In the genomic region with DNA sequence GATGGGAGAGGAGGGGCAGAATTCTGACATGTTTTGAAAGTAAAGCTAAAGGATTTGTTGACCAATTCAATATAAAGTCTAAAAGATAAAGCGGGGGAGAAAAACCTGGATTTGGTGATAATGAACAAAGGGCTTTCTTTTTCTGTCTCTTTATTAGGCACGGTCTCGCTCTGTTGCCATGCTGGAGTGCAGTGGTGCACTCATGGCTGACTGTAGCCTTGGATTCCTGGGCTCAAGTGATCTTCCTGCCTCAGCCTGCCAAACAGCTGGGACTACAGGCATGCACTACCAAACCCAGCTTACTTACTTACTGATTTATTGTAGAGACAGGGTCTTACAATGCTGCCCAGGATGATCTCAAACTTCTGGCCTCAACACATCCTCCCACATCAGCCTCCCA, we compare ENCODE assay signal across 22 cellular contexts. TPM values are rescaled to one million over a fixed set of nuclear protein-coding genes. Genes with fewer than 3 reads are reported as not detected.
DNase-seq lines count a peak whose midpoint lies in the region; ATAC-seq, FAIRE-seq and TF ChIP-seq lines count a peak whose summit lies in the region.
"Had no signal": no experiment of that assay in that cellular context is flagged by ENCODE, and none has a peak within 500 bp of the region (broad histone marks: within the 10 kb centered on the region; RNA-seq: fewer than 3 reads in every experiment).

No MANE protein-coding gene starts in this region.

- peaks cover 7% of the 10 kb centered on the region for H3K9me3 Mint-ChIP-seq in activated T-helper 1 cell treated with anti-CD3 and anti-CD28 coated beads, Interleukin-12 subunit alpha, Interleukin-12 subunit beta, Interleukin-2, Interleukin-4 antibody, amounts not matched to agents 30 ng/mL and 10 ng/mL and 1 ng/mL, durations not matched to agents 14 hours and 24 hours and 36 hours
- H3K9me3 Mint-ChIP-seq in stimulated activated memory B cell treated with anti-CD40 and anti-IgM and Interleukin-4, amounts not matched to agents 10 μg/mL and 1 μg/mL and 100 μg/mL, for 72 hours: no peaks in the 10 kb centered on the region

- POLR2A ChIA-PET in HepG2 (lab: Yijun Ruan, JAX): interaction anchor here (3.8 kb wide), 1 partner anchor 13 kb away, joined by 15 read pairs; no protein-coding TSS in a partner anchor

- H3K4me2 ChIP-seq in HepG2 (ENCODE audit: low read depth, low read length): 0 out of 2 replicates have a peak overlapping the region, but pooled peaks have one; percentile 1
- H3K4me2 ChIP-seq in mesenchymal stem cell (ENCODE audit: low read length, poor library complexity, severe bottlenecking): no peak overlapping the region
- H3K4me2 ChIP-seq in neuronal stem cell (ENCODE audit: insufficient read depth, low read length, poor library complexity, severe bottlenecking): no peak overlapping the region

- H3K23ac ChIP-seq in mesenchymal stem cell (ENCODE audit: low read length in 2 of 2) (no peak overlapping the region), neuronal stem cell (ENCODE audit: low read depth, low read length, poor library complexity) (no peak overlapping the region)

- no peaks in the 10 kb centered on the region for H3K27me3 ChIP-seq in HepG2 (ENCODE audit: control insufficient read depth in 1 of 2, insufficient read depth in 2 of 2, low read length in 2 of 2)
- H3K27me3 ChIP-seq in right lobe of liver: no peaks in the 10 kb centered on the region
- H3K27me3 ChIP-seq in mesenchymal stem cell (ENCODE audit: control insufficient read depth in 1 of 2, insufficient read depth in 1 of 2, low read length in 2 of 2): no peaks in the 10 kb centered on the region
- no peaks in the 10 kb centered on the region for H3K27me3 ChIP-seq in neuronal stem cell (ENCODE audit: control insufficient read depth in 3 of 3, insufficient read depth in 3 of 3, low read depth in 1 of 3, low read length in 3 of 3)
- H3K27me3 ChIP-seq: breast epithelium, heart left ventricle, neutrophil, vagina had no signal

- H3K4ac ChIP-seq in mesenchymal stem cell (ENCODE audit: low read depth in 1 of 2, low read length in 2 of 2) (no peak overlapping the region), neuronal stem cell (ENCODE audit: low read length) (no peak overlapping the region)

- in situ Hi-C loops in HepG2 (cut with HindIII; ENCODE audit: extremely low pct_ligation_motif_present, low pct_unique_long_range_greater_than_20kb): no loop called here

- H2BK12ac ChIP-seq in mesenchymal stem cell (ENCODE audit: low read length in 2 of 2): no peak overlapping the region
- H2BK12ac ChIP-seq in neuronal stem cell (ENCODE audit: low read length): no peak overlapping the region

- H3K79me1 ChIP-seq in mesenchymal stem cell (replicated peaks; ENCODE audit: low read length, poor library complexity, severe bottlenecking): peaks cover 10% of the 10 kb centered on the region
- no peaks in the 10 kb centered on the region for H3K79me1 ChIP-seq in neuronal stem cell (ENCODE audit: low read depth, low read length)

- no peak overlapping the region for H3K4me3 ChIP-seq in HepG2 (replicated peaks in 1 of 3; ENCODE audit: insufficient read depth in 1 of 3, low read depth in 2 of 3, low read length in 3 of 3)
- no peak overlapping the region for H3K4me3 ChIP-seq in right lobe of liver
- H3K4me3 ChIP-seq in mesenchymal stem cell (ENCODE audit: insufficient read depth in 1 of 2, low read depth in 1 of 2, low read length in 2 of 2): no peak overlapping the region
- H3K4me3 ChIP-seq in neuronal stem cell (ENCODE audit: low read length in 2 of 2): no peak overlapping the region
- H3K4me3 ChIP-seq: breast epithelium, coronary artery, heart left ventricle, mucosa of descending colon, vagina had no signal

- H3K27ac ChIP-seq in HepG2 (ENCODE audit: extremely low read length, insufficient read depth, low read length): no peak overlapping the region
- H3K27ac ChIP-seq in right lobe of liver: no peak overlapping the region
- peak overlapping the region; percentile 60 for H3K27ac ChIP-seq in mesenchymal stem cell (ENCODE audit: low read length, poor library complexity, severe bottlenecking)
- no peak overlapping the region for H3K27ac ChIP-seq in neuronal stem cell (replicated peaks; ENCODE audit: low read length)
- H3K27ac ChIP-seq: breast epithelium, coronary artery, neutrophil, vagina, VCaP had no signal

- CTCF ChIA-PET in HepG2 (lab: Yijun Ruan, JAX; ENCODE audit: low intra/inter-chr PET ratio, low total read pairs): no interaction called here

- no peaks in the 10 kb centered on the region for H3K27me3 Mint-ChIP-seq in activated T-helper 1 cell treated with anti-CD3 and anti-CD28 coated beads, Interleukin-12 subunit alpha, Interleukin-12 subunit beta, Interleukin-2, Interleukin-4 antibody, amounts not matched to agents 30 ng/mL and 10 ng/mL and 1 ng/mL, durations not matched to agents 14 hours and 24 hours and 36 hours (ENCODE audit: insufficient read depth)
- no peaks in the 10 kb centered on the region for H3K27me3 Mint-ChIP-seq in stimulated activated memory B cell treated with anti-CD40 and anti-IgM and Interleukin-4, amounts not matched to agents 10 μg/mL and 1 μg/mL and 100 μg/mL, for 72 hours

- H2BK15ac ChIP-seq in mesenchymal stem cell (ENCODE audit: low read depth, poor library complexity, severe bottlenecking) (no peak overlapping the region), neuronal stem cell (ENCODE audit: low read length) (no peak overlapping the region)

- no peak overlapping the region for H3K18ac ChIP-seq in mesenchymal stem cell (ENCODE audit: low read depth in 1 of 2, low read length in 2 of 2)
- no peak overlapping the region for H3K18ac ChIP-seq in neuronal stem cell (ENCODE audit: low read length)

- H2AK5ac ChIP-seq in mesenchymal stem cell (ENCODE audit: low read length, severe bottlenecking) (peak overlapping the region; percentile 49), neuronal stem cell (ENCODE audit: low read depth, low read length) (no peak overlapping the region)

- H3K4me3 Mint-ChIP-seq in activated T-helper 1 cell treated with anti-CD3 and anti-CD28 coated beads, Interleukin-12 subunit alpha, Interleukin-12 subunit beta, Interleukin-2, Interleukin-4 antibody, amounts not matched to agents 30 ng/mL and 10 ng/mL and 1 ng/mL, durations not matched to agents 14 hours and 24 hours and 36 hours: peak overlapping the region; percentile 30
- H3K4me3 Mint-ChIP-seq in stimulated activated memory B cell treated with anti-CD40 and anti-IgM and Interleukin-4, amounts not matched to agents 10 μg/mL and 1 μg/mL and 100 μg/mL, for 72 hours: no peak overlapping the region

- no peak overlapping the region for H4K8ac ChIP-seq in mesenchymal stem cell (ENCODE audit: low read length)
- no peak overlapping the region for H4K8ac ChIP-seq in neuronal stem cell (ENCODE audit: low read depth, low read length)

- H2AFZ ChIP-seq in HepG2 (ENCODE audit: low read length): no peak overlapping the region
- H2AFZ ChIP-seq in mesenchymal stem cell (ENCODE audit: low read depth, low read length): no peak overlapping the region
- no peak overlapping the region for H2AFZ ChIP-seq in neuronal stem cell (ENCODE audit: low read length)

- H3K27ac Mint-ChIP-seq in activated T-helper 1 cell treated with anti-CD3 and anti-CD28 coated beads, Interleukin-12 subunit alpha, Interleukin-12 subunit beta, Interleukin-2, Interleukin-4 antibody, amounts not matched to agents 30 ng/mL and 10 ng/mL and 1 ng/mL, durations not matched to agents 14 hours and 24 hours and 36 hours: peak overlapping the region; percentile 29
- no peak overlapping the region for H3K27ac Mint-ChIP-seq in stimulated activated memory B cell treated with anti-CD40 and anti-IgM and Interleukin-4, amounts not matched to agents 10 μg/mL and 1 μg/mL and 100 μg/mL, for 72 hours

- H2BK5ac ChIP-seq in mesenchymal stem cell (ENCODE audit: low read depth, low read length, poor library complexity, severe bottlenecking) (no peak overlapping the region), neuronal stem cell (ENCODE audit: low read length) (no peak overlapping the region)

- DNase-seq in HepG2 (ENCODE audit: low spot score) (no peak), right lobe of liver (no peak), mesenchymal stem cell (no peak), neuronal stem cell (ENCODE audit: low spot score) (no peak), iPS-NIHi7 (ENCODE audit: extremely low spot score) (no peak), SKM-1 (lab: John Stamatoyannopoulos, UW; ENCODE audit: unreplicated experiment) (no peak)
- no peak for DNase-seq in activated T-helper 1 cell treated with anti-CD3 and anti-CD28 coated beads, Interleukin-12 subunit alpha, Interleukin-12 subunit beta, Interleukin-2, Interleukin-4 antibody, amounts not matched to agents 30 ng/mL and 10 ng/mL and 1 ng/mL, durations not matched to agents 14 hours and 24 hours and 36 hours (ENCODE audit: low spot score)
- DNase-seq: activated CD8-positive, alpha-beta memory T cell treated with anti-CD3 and anti-CD28 coated beads for 24 hours; EL; heart left ventricle; left ventricle myocardium superior; mucosa of descending colon; NCI-H1092; NK-92 treated with Interleukin-12 subunit alpha and Interleukin-12 subunit beta, amount 100 ng/mL, for 24 hours had no signal

- no peak for FAIRE-seq in HepG2 (lab: Jason Lieb, UNC)
- FAIRE-seq: endometrium, RCC 7860 had no signal

- TF ChIP-seq POLR2A in HepG2 (IDR thresholded peaks at IDR 0.05; ENCODE audit: insufficient read depth in 1 of 2, low read depth in 2 of 2, low read length in 2 of 2): no peak; a peak in 1 of 4 replicates
- TF ChIP-seq POLR2A in right lobe of liver (IDR thresholded peaks at IDR 0.05): no peak

- H4K20me1 ChIP-seq in HepG2 (ENCODE audit: insufficient read depth, low read length): peaks cover 44% of the 10 kb centered on the region

- no TSS peak for BruUV-seq in HepG2 (replicated peaks; lab: Mats Ljungman, UMichigan)

- peaks cover 61% of the 10 kb centered on the region for H3K4me1 ChIP-seq in HepG2 (ENCODE audit: insufficient read depth, low read length)
- H3K4me1 ChIP-seq in right lobe of liver: peaks cover 0 to 21% (median 8%) of the 10 kb centered on the region in 4 donors
- peaks cover 11% of the 10 kb centered on the region for H3K4me1 ChIP-seq in mesenchymal stem cell (ENCODE audit: control insufficient read depth, insufficient read depth, low read depth, low read length)
- peaks cover 0 to 3% of the 10 kb centered on the region in 2 donors for H3K4me1 ChIP-seq in neuronal stem cell (ENCODE audit: control insufficient read depth in 2 of 2, insufficient read depth in 1 of 2, low read depth in 1 of 2, low read length in 2 of 2)

- no peak for TF ChIP-seq RAD21 in HepG2 (CRISPR knock-in tag; IDR thresholded peaks at IDR 0.05)

- peaks cover 86% of the 10 kb centered on the region for H3K4me1 Mint-ChIP-seq in activated T-helper 1 cell treated with anti-CD3 and anti-CD28 coated beads, Interleukin-12 subunit alpha, Interleukin-12 subunit beta, Interleukin-2, Interleukin-4 antibody, amounts not matched to agents 30 ng/mL and 10 ng/mL and 1 ng/mL, durations not matched to agents 14 hours and 24 hours and 36 hours (ENCODE audit: low read depth)
- peaks cover 13% of the 10 kb centered on the region for H3K4me1 Mint-ChIP-seq in stimulated activated memory B cell treated with anti-CD40 and anti-IgM and Interleukin-4, amounts not matched to agents 10 μg/mL and 1 μg/mL and 100 μg/mL, for 72 hours

- 98% methylated on average over 3 of the region's 3 CpGs for WGBS in HepG2 (ENCODE audit: low lambda C conversion rate)
- 100% methylated on average over 2 of the region's 3 CpGs for WGBS in right lobe of liver (ENCODE audit: insufficient coverage, low coverage, low lambda C conversion rate, missing lambda C conversion rate)
- WGBS in mesenchymal stem cell: 100% methylated on average over 3 of the region's 3 CpGs
- WGBS in neuronal stem cell (ENCODE audit: extremely low coverage in 2 of 2, insufficient read length in 2 of 2, insufficient replicate concordance in 1 of 2), 2 donors: no CpG with 5 or more reads among the region's 3 CpGs

- peaks cover 94% of the 10 kb centered on the region for H3K79me2 ChIP-seq in HepG2 (ENCODE audit: insufficient read depth, low read length)

- H2BK120ac ChIP-seq in mesenchymal stem cell (ENCODE audit: low read depth, low read length): no peak overlapping the region
- no peak overlapping the region for H2BK120ac ChIP-seq in neuronal stem cell (ENCODE audit: low read depth, low read length)

- H3K9ac ChIP-seq in HepG2 (ENCODE audit: insufficient read depth, low read depth, low read length) (no peak overlapping the region), mesenchymal stem cell (ENCODE audit: low read length) (no peak overlapping the region), neuronal stem cell (ENCODE audit: low read depth, low read length, poor library complexity) (no peak overlapping the region)

- H3K14ac ChIP-seq in mesenchymal stem cell (ENCODE audit: low read length in 2 of 2) (no peak overlapping the region), neuronal stem cell (ENCODE audit: low read length) (no peak overlapping the region)

- TF ChIP-seq EP300 in HepG2 (IDR thresholded peaks at IDR 0.05; ENCODE audit: low read depth in 2 of 2, low read length in 2 of 2) (no peak), HepG2 (CRISPR knock-in tag; IDR thresholded peaks at IDR 0.05; ENCODE audit: borderline replicate concordance) (no peak)

- TF ChIP-seq CTCF in HepG2 (CRISPR knock-in tag; IDR thresholded peaks at IDR 0.05): no peak
- no peak for TF ChIP-seq CTCF in right lobe of liver (IDR thresholded peaks at IDR 0.05)

- H3K36me3 ChIP-seq in HepG2 (replicated peaks in 1 of 2; ENCODE audit: control insufficient read depth in 1 of 2, insufficient read depth in 2 of 2, low read length in 2 of 2) (peaks cover 22 to 59% of the 10 kb centered on the region in 2 experiments), right lobe of liver (peaks cover 0 to 25% (median 2%) of the 10 kb centered on the region in 4 donors), mesenchymal stem cell (ENCODE audit: control insufficient read depth in 1 of 2, insufficient read depth in 2 of 2, low read depth in 1 of 2, low read length in 2 of 2) (peaks cover 13 to 41% of the 10 kb centered on the region in 2 experiments), neuronal stem cell (replicated peaks in 1 of 2; ENCODE audit: control insufficient read depth in 2 of 2, insufficient read depth in 2 of 2, low read length in 2 of 2) (peaks cover 4 to 29% of the 10 kb centered on the region in 2 donors)
- H3K36me3 ChIP-seq: breast epithelium had no signal

- intact Hi-C loops in HepG2 (cut with micrococcal nuclease; ENCODE audit: unreplicated experiment) (no loop called here), right lobe of liver (cut with DNase I) (no loop called here)
- intact Hi-C loops in activated T-helper 1 cell treated with anti-CD3 and anti-CD28 coated beads, Interleukin-12 subunit alpha, Interleukin-12 subunit beta, Interleukin-2, Interleukin-4 antibody, amounts not matched to agents 30 ng/mL and 10 ng/mL and 1 ng/mL, durations not matched to agents 14 hours and 24 hours and 36 hours (cut with micrococcal nuclease): no loop called here

- ATAC-seq in HepG2 (no peak), right lobe of liver (no peak)
- no peak for ATAC-seq in stimulated activated memory B cell treated with anti-CD40 and anti-IgM and Interleukin-4, amounts not matched to agents 10 μg/mL and 1 μg/mL and 100 μg/mL, for 72 hours
- ATAC-seq: heart left ventricle, left ventricle myocardium superior, mucosa of descending colon had no signal

- H3K9me3 ChIP-seq in HepG2 (ENCODE audit: low read length): no peaks in the 10 kb centered on the region
- H3K9me3 ChIP-seq in right lobe of liver: no peaks in the 10 kb centered on the region
- H3K9me3 ChIP-seq in mesenchymal stem cell (ENCODE audit: control insufficient read depth, low read length): no peaks in the 10 kb centered on the region
- no peaks in the 10 kb centered on the region for H3K9me3 ChIP-seq in neuronal stem cell (replicated peaks in 1 of 2; ENCODE audit: control insufficient read depth in 2 of 2, insufficient read depth in 1 of 2, low read depth in 1 of 2, low read length in 2 of 2)
- H3K9me3 ChIP-seq: breast epithelium, heart left ventricle, mucosa of descending colon, neutrophil, vagina had no signal

- H4K91ac ChIP-seq in mesenchymal stem cell (ENCODE audit: low read length): no peak overlapping the region
- H4K91ac ChIP-seq in neuronal stem cell (ENCODE audit: low read depth, low read length, poor library complexity): no peak overlapping the region

- H3K36me3 Mint-ChIP-seq in activated T-helper 1 cell treated with anti-CD3 and anti-CD28 coated beads, Interleukin-12 subunit alpha, Interleukin-12 subunit beta, Interleukin-2, Interleukin-4 antibody, amounts not matched to agents 30 ng/mL and 10 ng/mL and 1 ng/mL, durations not matched to agents 14 hours and 24 hours and 36 hours (ENCODE audit: low read depth): peaks cover 53% of the 10 kb centered on the region
- H3K36me3 Mint-ChIP-seq in stimulated activated memory B cell treated with anti-CD40 and anti-IgM and Interleukin-4, amounts not matched to agents 10 μg/mL and 1 μg/mL and 100 μg/mL, for 72 hours: peaks cover 34% of the 10 kb centered on the region

RNA-seq across cellular contexts. Expression of gene CDR2, which starts 7.5 kb away (rescaled TPM):
- total RNA-seq in HepG2 (2016; rRNA removed; fragmentation: Illumina TruSeq; extraction: Trizol) (59.0 and 76.7 TPM in 2 replicates), right lobe of liver (10 to 100 TPM in 5 of 6 experiments, 1 to 10 TPM in 1; 8.2 to 16.8 (median 14.2) TPM)
- total RNA-seq in HepG2 (2016; cell fraction: cytosol; rRNA removed; fragmentation: Illumina TruSeq; extraction: Trizol; ENCODE audit: low read depth): 20.7 and 23.8 TPM in 2 replicates
- total RNA-seq in HepG2 (2016; cell fraction: insoluble cytoplasmic fraction; rRNA removed; fragmentation: Illumina TruSeq; extraction: Trizol): 60.0 and 73.9 TPM in 2 replicates
- 44.0 and 46.8 TPM in 2 replicates for total RNA-seq in HepG2 (2016; cell fraction: membrane; rRNA removed; fragmentation: Illumina TruSeq; extraction: Trizol)
- total RNA-seq in HepG2 (2016; cell fraction: nucleus; rRNA removed; fragmentation: Illumina TruSeq; extraction: Trizol): 34.8 and 41.9 TPM in 2 replicates
- 67.5 and 78.9 TPM in 2 replicates for polyA plus RNA-seq in HepG2 (2011; rRNA removed)
- 60.0 and 71.4 TPM in 2 replicates for polyA plus RNA-seq in HepG2 (2011; cell fraction: cytosol; rRNA removed)
- polyA plus RNA-seq in HepG2 (2011; cell fraction: nucleus; rRNA removed): 32.2 and 35.4 TPM in 2 replicates
- polyA plus RNA-seq in HepG2 (2012): 42.9 and 53.6 TPM in 2 replicates
- 9.2 and 11.4 TPM in 2 replicates for polyA plus RNA-seq in HepG2 (2016; cell fraction: cytosol; fragmentation: Illumina TruSeq; extraction: Trizol; ENCODE audit: low read depth)
- 89.8 and 91.4 TPM in 2 replicates for polyA plus RNA-seq in HepG2 (2016; cell fraction: insoluble cytoplasmic fraction; fragmentation: Illumina TruSeq; extraction: Trizol; ENCODE audit: low read depth)
- polyA plus RNA-seq in HepG2 (2016; cell fraction: membrane; fragmentation: Illumina TruSeq; extraction: Trizol; ENCODE audit: low read depth): 27.9 and 34.0 TPM in 2 replicates
- polyA plus RNA-seq in HepG2 (2016; cell fraction: nucleus; fragmentation: Illumina TruSeq; extraction: Trizol; ENCODE audit: insufficient read depth, low read depth): 73.8 and 74.1 TPM in 2 replicates
- polyA minus RNA-seq in HepG2 (2011; rRNA and poly(A)+ RNA removed; ENCODE audit: low replicate concordance): 12.4 and 45.2 TPM in 2 replicates
- 55.0 and 56.7 TPM in 2 replicates for polyA minus RNA-seq in HepG2 (2011; cell fraction: cytosol; rRNA and poly(A)+ RNA removed)
- polyA minus RNA-seq in HepG2 (2011; cell fraction: nucleus; rRNA and poly(A)+ RNA removed): 52.0 and 54.7 TPM in 2 replicates
- 43.5 and 47.2 TPM in 2 replicates for total RNA-seq in activated T-helper 1 cell treated with anti-CD3 and anti-CD28 coated beads, Interleukin-12 subunit alpha, Interleukin-12 subunit beta, Interleukin-2, Interleukin-4 antibody, amounts not matched to agents 30 ng/mL and 10 ng/mL and 1 ng/mL, durations not matched to agents 14 hours and 24 hours and 36 hours
- 28.7 TPM for polyA plus RNA-seq in mesenchymal stem cell (2013, experiment 1 of 2)
- polyA plus RNA-seq in mesenchymal stem cell (2013, experiment 2 of 2): 29.5 TPM
- 17.4 TPM for polyA plus RNA-seq in neuronal stem cell (2013, experiment 1 of 2)
- 17.2 TPM for polyA plus RNA-seq in neuronal stem cell (2013, experiment 2 of 2)
